Comparison of ENCODE assay signal across 28 cellular contexts in genomic region chr18:35051978-35052377, GRCh38. TPM values are rescaled to one million over a fixed set of nuclear protein-coding genes. Genes with fewer than 3 reads are reported as not detected.
DNase-seq lines count a peak whose midpoint lies in the region; ATAC-seq and TF ChIP-seq lines count a peak whose summit lies in the region.
"Had no signal": no experiment of that assay in that cellular context is flagged by ENCODE, and none has a peak within 500 bp of the region (broad histone marks: within the 10 kb centered on the region; RNA-seq: fewer than 3 reads in every experiment).

No MANE protein-coding gene starts in this region.

- no peak overlapping the region for H2AFZ ChIP-seq in smooth muscle cell (ENCODE audit: low read depth)

- peak overlapping the region; percentile 96 to 100 for H3K27ac Mint-ChIP-seq in natural killer cell treated with Interleukin-12 subunit alpha and Interleukin-12 subunit beta and Interleukin-15 and Interleukin-18, amount 100 ng/mL, for 72 hours

- no peak for TF ChIP-seq POLR2A in erythroblast (IDR thresholded peaks at IDR 0.05; ENCODE audit: low read length)

- ATAC-seq in natural killer cell treated with Interleukin-12 subunit alpha and Interleukin-12 subunit beta and Interleukin-15 and Interleukin-18, amount 100 ng/mL, for 72 hours: no peak
- ATAC-seq in HG03025 (IDR thresholded peaks at IDR 0.05; ENCODE audit: low FRiP score, unreplicated experiment) (no peak), HG03108 (IDR thresholded peaks at IDR 0.05; ENCODE audit: unreplicated experiment) (no peak)
- ATAC-seq: esophagus mucosa, left lobe of liver, PC-3 had no signal

- H3K4me2 ChIP-seq in smooth muscle cell: no peak overlapping the region

- H3K4me1 Mint-ChIP-seq in natural killer cell treated with Interleukin-12 subunit alpha and Interleukin-12 subunit beta and Interleukin-15 and Interleukin-18, amount 100 ng/mL, for 72 hours (ENCODE audit: low read depth in 2 of 2): peaks cover 58 to 64% of the 10 kb centered on the region in 2 donors

- no peaks in the 10 kb centered on the region for H3K27me3 Mint-ChIP-seq in natural killer cell treated with Interleukin-12 subunit alpha and Interleukin-12 subunit beta and Interleukin-15 and Interleukin-18, amount 100 ng/mL, for 72 hours

- no peak overlapping the region for H3K4me3 Mint-ChIP-seq in natural killer cell treated with Interleukin-12 subunit alpha and Interleukin-12 subunit beta and Interleukin-15 and Interleukin-18, amount 100 ng/mL, for 72 hours
- H3K4me3 Mint-ChIP-seq: CD14-positive monocyte, neural crest cell had no signal

- no peaks in the 10 kb centered on the region for H3K27me3 ChIP-seq in smooth muscle cell (ENCODE audit: low read depth)
- H3K27me3 ChIP-seq: SJCRH30, vagina had no signal

- peak; percentile 45 for DNase-seq in EL
- DNase-seq in RPMI7951 (ENCODE audit: low read depth): peak; percentile 31
- DNase-seq in erythroblast (lab: John Stamatoyannopoulos, UW): peak; percentile 37 to 56
- no peak for DNase-seq in natural killer cell treated with Interleukin-12 subunit alpha and Interleukin-12 subunit beta and Interleukin-15 and Interleukin-18, amount 100 ng/mL, for 72 hours (ENCODE audit: low spot score)
- no peak for DNase-seq in smooth muscle cell (lab: John Stamatoyannopoulos, UW; ENCODE audit: unreplicated experiment)
- no peak for DNase-seq in MV-4-11 (lab: John Stamatoyannopoulos, UW)
- DNase-seq: activated CD4-positive, alpha-beta T cell treated with anti-CD3 and anti-CD28 coated beads, Interleukin-2, amount 50 U/mL, for 4 hours; amygdala; cerebellar nuclear complex; GOT3; KBM-7; NCI-H187 treated with DMSO at 0.1 percent for 48 hours; NCI-H2227 treated with DMSO at 0.1 percent for 48 hours; NCI-H774; PC-3; SJCRH30; stimulated activated CD4-positive, alpha-beta T cell treated with anti-CD3 and anti-CD28 coated beads, Interleukin-12 subunit alpha, Interleukin-12 subunit beta, amount 100 ng/mL, for 4 hours; substantia nigra; T-helper 2 cell; WERI-Rb-1 had no signal

- no peak overlapping the region for H3K4me3 ChIP-seq in smooth muscle cell
- H3K4me3 ChIP-seq: prostate gland, SJCRH30, vagina had no signal

- H3K9me3 Mint-ChIP-seq in natural killer cell treated with Interleukin-12 subunit alpha and Interleukin-12 subunit beta and Interleukin-15 and Interleukin-18, amount 100 ng/mL, for 72 hours: peaks cover 3% of the 10 kb centered on the region
- H3K9me3 Mint-ChIP-seq: neural crest cell had no signal

- H3K27ac ChIP-seq in smooth muscle cell (ENCODE audit: low read depth): no peak overlapping the region
- H3K27ac ChIP-seq: prostate gland, SJCRH30, vagina, WERI-Rb-1 had no signal

- no peaks in the 10 kb centered on the region for H3K36me3 ChIP-seq in smooth muscle cell (ENCODE audit: low read depth)
- H3K36me3 ChIP-seq: prostate gland, SJCRH30, vagina, WERI-Rb-1 had no signal

- H3K36me3 Mint-ChIP-seq in natural killer cell treated with Interleukin-12 subunit alpha and Interleukin-12 subunit beta and Interleukin-15 and Interleukin-18, amount 100 ng/mL, for 72 hours: no peaks in the 10 kb centered on the region

- H3K9me3 ChIP-seq in smooth muscle cell (replicated peaks; ENCODE audit: low read depth): no peaks in the 10 kb centered on the region
- H3K9me3 ChIP-seq: prostate gland, SJCRH30, vagina had no signal

- TF ChIP-seq CTCF in smooth muscle cell (IDR thresholded peaks at IDR 0.05; ENCODE audit: borderline replicate concordance, insufficient read depth, poor library complexity, severe bottlenecking): no peak

- H3F3A ChIP-seq in smooth muscle cell (ENCODE audit: low read depth): no peaks in the 10 kb centered on the region

- no peaks in the 10 kb centered on the region for H4K20me1 ChIP-seq in smooth muscle cell (ENCODE audit: low read depth)

- H3K9ac ChIP-seq in smooth muscle cell (ENCODE audit: low read depth): no peak overlapping the region

- H3K4me1 ChIP-seq in smooth muscle cell (ENCODE audit: low read depth): peaks cover 6% of the 10 kb centered on the region
- H3K4me1 ChIP-seq: prostate gland, SJCRH30 had no signal

- H3K79me2 ChIP-seq in smooth muscle cell (ENCODE audit: low read depth): peaks cover 2% of the 10 kb centered on the region

RNA-seq across cellular contexts. Expression of gene MAPRE2, which starts 10.8 kb away (rescaled TPM):
- 24.3 and 32.0 TPM in 2 replicates for total RNA-seq in RPMI7951 (2014; rRNA removed; shearing (Covaris generic))
- total RNA-seq in natural killer cell treated with Interleukin-12 subunit alpha and Interleukin-12 subunit beta and Interleukin-15 and Interleukin-18, amount 100 ng/mL, for 72 hours: 10 to 100 TPM; 32.8 to 44.4 TPM
- total RNA-seq in smooth muscle cell: 21.8 and 24.9 TPM in 2 replicates
- 10.5 and 11.2 TPM in 2 replicates for polyA plus RNA-seq in smooth muscle cell

Comparison
In these comparisons a context has a peak if more than half of its experiments do, and no peak if none do; other contexts are left out.
1. DNase-seq: peak in EL (single experiment), RPMI7951 (single experiment) and erythroblast (2 of 2); none in natural killer cell treated with Interleukin-12 subunit alpha and Interleukin-12 subunit beta and Interleukin-15 and Interleukin-18, amount 100 ng/mL, for 72 hours (single experiment), smooth muscle cell (single experiment) and MV-4-11 (single experiment).